ENCODE assay signal across 11 cellular contexts in genomic region chr2:9708683-9709538, GRCh38.
DNase-seq lines count a peak whose midpoint lies in the region; ATAC-seq, FAIRE-seq and TF ChIP-seq lines count a peak whose summit lies in the region.
"Had no signal": no experiment of that assay in that cellular context is flagged by ENCODE, and none has a peak within 500 bp of the region (broad histone marks: within the 10 kb centered on the region; RNA-seq: fewer than 3 reads in every experiment).

No MANE protein-coding gene starts in this region.

- H3K4me3 Mint-ChIP-seq in CD4-positive, alpha-beta memory T cell: peak overlapping the region in 4 of 8 donors; percentile 4 to 75 (median 38)

- H3K9me3 ChIP-seq in CD4-positive, alpha-beta memory T cell (ENCODE audit: control insufficient read depth in 1 of 2, low read length in 2 of 2): no peaks in the 10 kb centered on the region
- H3K9me3 ChIP-seq in GM12878 (replicated peaks; ENCODE audit: control insufficient read depth, insufficient read depth, low read length) (no peaks in the 10 kb centered on the region; the same call in 2 of the 3 replicates), uterus (no peaks in the 10 kb centered on the region)
- H3K9me3 ChIP-seq: body of pancreas, stomach had no signal

- H3K27me3 ChIP-seq in CD4-positive, alpha-beta memory T cell (ENCODE audit: insufficient read depth, low read length): no peaks in the 10 kb centered on the region
- no peaks in the 10 kb centered on the region for H3K27me3 ChIP-seq in GM06990 (replicated peaks; ENCODE audit: control insufficient read depth, insufficient read depth, low read length)
- H3K27me3 ChIP-seq in GM12878 (replicated peaks in 1 of 2; ENCODE audit: control insufficient read depth in 2 of 2, insufficient read depth in 2 of 2, low read length in 1 of 2): no peaks in the 10 kb centered on the region
- H3K27me3 ChIP-seq in uterus: no peaks in the 10 kb centered on the region
- H3K27me3 ChIP-seq: body of pancreas, stomach had no signal

- CTCF ChIA-PET in CD4-positive, alpha-beta memory T cell (lab: Charles Lee; ENCODE audit: partially characterized antibody): interaction anchor here (2.0 kb wide), 1 partner anchor 61 kb away, joined by 8 read pairs; no protein-coding TSS in a partner anchor
- CTCF ChIA-PET in GM12878 (lab: Yijun Ruan, JAX): interaction anchor here (0.9 kb wide), 1 partner anchor 21 kb away, joined by 3 read pairs; no protein-coding TSS in a partner anchor

- H2AFZ ChIP-seq in GM12878 (ENCODE audit: control insufficient read depth, low read depth, low read length): no peak overlapping the region

- no peak for TF ChIP-seq EP300 in GM12878 (IDR thresholded peaks at IDR 0.05; ENCODE audit: borderline replicate concordance in 1 of 2, control insufficient read depth in 1 of 2, low read depth in 2 of 2, low read length in 2 of 2)

- FAIRE-seq in GM12878 (lab: Jason Lieb, UNC): no peak

- intact Hi-C loops in CD4-positive, alpha-beta memory T cell (cut with micrococcal nuclease): no loop called here
- intact Hi-C loops in GM12878 (cut with micrococcal nuclease; ENCODE audit: unreplicated experiment) (no loop called here), uterus (cut with DNase I; ENCODE audit: low total_unique reads) (no loop called here)

- 25% methylated on average over 15 of the region's 15 CpGs for WGBS in GM12878 (ENCODE audit: insufficient coverage, insufficient replicate concordance, low lambda C conversion rate, missing lambda C conversion rate)

- no peak for TF ChIP-seq POLR2A in GM12878 (IDR thresholded peaks at IDR 0.05; ENCODE audit: low read depth, low read length)
- TF ChIP-seq POLR2A in uterus (IDR thresholded peaks at IDR 0.05): no peak

- H3K4me1 ChIP-seq in CD4-positive, alpha-beta memory T cell (ENCODE audit: insufficient read depth, low read length): peaks cover 55% of the 10 kb centered on the region
- H3K4me1 ChIP-seq in GM12878 (ENCODE audit: control insufficient read depth, insufficient read depth, low read length) (peaks cover 33% of the 10 kb centered on the region), uterus (no peaks in the 10 kb centered on the region)
- H3K4me1 ChIP-seq: body of pancreas had no signal

- in situ Hi-C loops in GM12878 (cut with MboI): no loop called here

- H3K4me2 ChIP-seq in GM12878 (ENCODE audit: control insufficient read depth, insufficient read depth): no peak overlapping the region; the same call in 1 of the 2 replicates

- TF ChIP-seq RAD21 in GM12878 (IDR thresholded peaks at IDR 0.05; ENCODE audit: insufficient read depth, low read depth, low read length): no peak

- no peaks in the 10 kb centered on the region for H3K79me2 ChIP-seq in GM12878 (ENCODE audit: control insufficient read depth, insufficient read depth, low read length)

- H3K9ac ChIP-seq in GM12878 (ENCODE audit: control insufficient read depth, insufficient read depth, low read length): no peak overlapping the region

- POLR2A ChIA-PET in CD4-positive, alpha-beta memory T cell (lab: Charles Lee; ENCODE audit: partially characterized antibody): interaction anchor here (1.1 to 2.0 kb wide), 4 partner anchors 27 to 78 kb away, joined by 5 to 8 read pairs (median 6); partner anchors contain the start of gene YWHAQ
- POLR2A ChIA-PET in GM12878 (lab: Charles Lee): interaction anchor here (1.7 kb wide), 1 partner anchor 80 kb away, joined by 3 read pairs; no protein-coding TSS in a partner anchor

- no TSS peak for BruUV-seq in GM12878 (replicated peaks; lab: Mats Ljungman, UMichigan)

- peak in 1 of 5 donors; percentile 11 for DNase-seq in CD4-positive, alpha-beta memory T cell
- DNase-seq in GM06990 (ENCODE audit: extremely low read depth, insufficient read length) (peak; percentile 55), M059J (ENCODE audit: low read depth) (peak; percentile 46), GM12878 (ENCODE audit: low read depth, low spot score) (no peak), uterus (no peak)
- DNase-seq: activated CD4-positive, CD25-positive, alpha-beta regulatory T cell treated with anti-CD3 and anti-CD28 coated beads, Interleukin-2, amount 50 U/mL, for 72 hours; body of pancreas; RPMI8226; stomach had no signal

- H3K36me3 Mint-ChIP-seq in CD4-positive, alpha-beta memory T cell: no peaks in the 10 kb centered on the region

- peak overlapping the region; percentile 3 to 94 (median 85) for H3K27ac Mint-ChIP-seq in CD4-positive, alpha-beta memory T cell

- RAD21 ChIA-PET in GM12878 (lab: Charles Lee; ENCODE audit: unreplicated experiment): interaction anchor here (0.8 kb wide), 1 partner anchor 79 kb away, joined by 4 read pairs; no protein-coding TSS in a partner anchor

- H3K4me3 ChIP-seq in CD4-positive, alpha-beta memory T cell (ENCODE audit: low read length in 2 of 2): no peak overlapping the region
- no peak overlapping the region for H3K4me3 ChIP-seq in GM06990 (replicated peaks; ENCODE audit: low read depth, low read length)
- H3K4me3 ChIP-seq in GM12878: no peak overlapping the region
- no peak overlapping the region for H3K4me3 ChIP-seq in uterus
- H3K4me3 ChIP-seq: body of pancreas, stomach had no signal

- no peaks in the 10 kb centered on the region for H4K20me1 ChIP-seq in GM12878 (ENCODE audit: control insufficient read depth, insufficient read depth)

- ATAC-seq in GM12878 (peak; percentile 79), HG02759 (IDR thresholded peaks at IDR 0.05; ENCODE audit: unreplicated experiment) (no peak), HG03460 (IDR thresholded peaks at IDR 0.05; ENCODE audit: unreplicated experiment) (no peak)
- ATAC-seq: body of pancreas had no signal

- no peaks in the 10 kb centered on the region for H3K27me3 Mint-ChIP-seq in CD4-positive, alpha-beta memory T cell

- peaks cover 0 to 2% (median 0%) of the 10 kb centered on the region in 8 donors for H3K9me3 Mint-ChIP-seq in CD4-positive, alpha-beta memory T cell

- peaks cover 26 to 73% (median 51%) of the 10 kb centered on the region in 4 donors for H3K4me1 Mint-ChIP-seq in CD4-positive, alpha-beta memory T cell

- SMC1A ChIA-PET in GM12878 (lab: Charles Lee; ENCODE audit: uncharacterized antibody, unreplicated experiment): no interaction called here

- TF ChIP-seq CTCF in GM06990 (IDR thresholded peaks at IDR 0.05; ENCODE audit: insufficient read depth, low read length, poor library complexity, severe bottlenecking) (no peak), GM12878 (IDR thresholded peaks at IDR 0.05 in 2 of 3, conservative IDR thresholded peaks at IDR 0.05 in 1 of 3; ENCODE audit: control insufficient read depth in 2 of 3, extremely low read depth in 1 of 3, insufficient read depth in 1 of 3, low read depth in 3 of 3, low read length in 3 of 3) (no peak), uterus (IDR thresholded peaks at IDR 0.05) (no peak)

- H3K27ac ChIP-seq in CD4-positive, alpha-beta memory T cell (ENCODE audit: low read depth, low read length): peak overlapping the region; percentile 38
- peak overlapping the region; percentile 13; the same call in 1 of the 2 replicates for H3K27ac ChIP-seq in GM12878 (ENCODE audit: control insufficient read depth, insufficient read depth)
- no peak overlapping the region for H3K27ac ChIP-seq in uterus
- H3K27ac ChIP-seq: body of pancreas, stomach had no signal

- H3K36me3 ChIP-seq in CD4-positive, alpha-beta memory T cell (ENCODE audit: insufficient read depth, low read length): no peaks in the 10 kb centered on the region
- H3K36me3 ChIP-seq in GM06990 (ENCODE audit: control insufficient read depth, insufficient read depth, low read length) (no peaks in the 10 kb centered on the region), GM12878 (ENCODE audit: control insufficient read depth in 2 of 2, insufficient read depth in 2 of 2, low read length in 1 of 2) (no peaks in the 10 kb centered on the region), uterus (no peaks in the 10 kb centered on the region)
- H3K36me3 ChIP-seq: stomach had no signal

TF ChIP-seq in GM12878, 131 proteins besides CTCF, POLR2A, EP300 and RAD21 (continues in another document):
- TF ChIP-seq MTA3 (IDR thresholded peaks at IDR 0.05; ENCODE audit: borderline replicate concordance, low read length): 0 out of 2 replicates have a peak, but pooled peaks have one; percentile 35
- TF ChIP-seq HSF1 (IDR thresholded peaks at IDR 0.05; ENCODE audit: low read depth, low read length): no peak
- TF ChIP-seq NR2C1 (IDR thresholded peaks at IDR 0.05): no peak
- no peak for TF ChIP-seq NR2C2 (IDR thresholded peaks at IDR 0.05; ENCODE audit: borderline replicate concordance, control insufficient read depth, insufficient read length, low read depth)
- peak; percentile 82 for TF ChIP-seq EED (IDR thresholded peaks at IDR 0.05; ENCODE audit: low read depth)
- peak in 1 of 2 experiments; percentile 31; a peak in 1 of 3 replicates for TF ChIP-seq EGR1 (IDR thresholded peaks at IDR 0.05; ENCODE audit: borderline replicate concordance in 1 of 2, low read depth in 2 of 2, low read length in 2 of 2)
- peak; percentile 44 to 63; a peak in 3 of 4 replicates for TF ChIP-seq IKZF2 (IDR thresholded peaks at IDR 0.05)
- peak; percentile 70 for TF ChIP-seq JUNB (IDR thresholded peaks at IDR 0.05)
- peak; percentile 42 for TF ChIP-seq RUNX3 (IDR thresholded peaks at IDR 0.05; ENCODE audit: low read length)
- TF ChIP-seq, protein P1, sequence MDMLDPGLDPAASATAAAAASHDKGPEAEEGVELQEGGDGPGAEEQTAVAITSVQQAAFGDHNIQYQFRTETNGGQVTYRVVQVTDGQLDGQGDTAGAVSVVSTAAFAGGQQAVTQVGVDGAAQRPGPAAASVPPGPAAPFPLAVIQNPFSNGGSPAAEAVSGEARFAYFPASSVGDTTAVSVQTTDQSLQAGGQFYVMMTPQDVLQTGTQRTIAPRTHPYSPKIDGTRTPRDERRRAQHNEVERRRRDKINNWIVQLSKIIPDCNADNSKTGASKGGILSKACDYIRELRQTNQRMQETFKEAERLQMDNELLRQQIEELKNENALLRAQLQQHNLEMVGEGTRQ (IDR thresholded peaks at IDR 0.05; ENCODE audit: borderline replicate concordance, low read depth, low read length): no peak
- TF ChIP-seq YBX1 (IDR thresholded peaks at IDR 0.05): no peak

Comparison
In these comparisons a context has a peak if more than half of its experiments do, and no peak if none do; other contexts are left out.
1. DNase-seq: peak in GM06990 (single experiment) and M059J (single experiment); none in GM12878 (single experiment) and uterus (0 of 2).
2. H3K27ac ChIP-seq: peak in CD4-positive, alpha-beta memory T cell (single experiment) and GM12878 (single experiment); none in uterus (0 of 2).